Comparison of ENCODE assay signal across 19 cellular contexts in genomic region chr18:48138211-48138610, GRCh38.
DNase-seq lines count a peak whose midpoint lies in the region; ATAC-seq and TF ChIP-seq lines count a peak whose summit lies in the region.
"Had no signal": no experiment of that assay in that cellular context is flagged by ENCODE, and none has a peak within 500 bp of the region (broad histone marks: within the 10 kb centered on the region; RNA-seq: fewer than 3 reads in every experiment).

No MANE protein-coding gene starts in this region.

- H3K9ac ChIP-seq in DND-41 (ENCODE audit: low read depth, low read length) = peak overlapping the region; percentile 77

- H3K9me3 ChIP-seq in DND-41 (ENCODE audit: insufficient read depth, low read length, severe bottlenecking) = no peaks in the 10 kb centered on the region
- H3K9me3 ChIP-seq: neutrophil had no signal

- H3K4me3 Mint-ChIP-seq in endothelial cell (ENCODE audit: unreplicated experiment) (no peak overlapping the region), progenitor cell of endocrine pancreas (ENCODE audit: low read depth) (peak overlapping the region; percentile 57)
- H3K4me3 Mint-ChIP-seq: activated CD8-positive, alpha-beta T cell treated with anti-CD3 and anti-CD28 coated beads for 36 hours; activated naive CD8-positive, alpha-beta T cell treated with anti-CD3 and anti-CD28 coated beads for 36 hours had no signal

- H3K4me2 ChIP-seq in DND-41 (ENCODE audit: insufficient read depth, low read length) = peak overlapping the region; percentile 71; the same call in 1 of the 2 replicates

- H3K4me3 ChIP-seq in DND-41 (ENCODE audit: low read depth in 1 of 2, low read length in 2 of 2) = no peak overlapping the region
- H3K4me3 ChIP-seq: GM12878 had no signal

- peaks cover 6% of the 10 kb centered on the region for H3K27me3 ChIP-seq in DND-41 (ENCODE audit: insufficient read depth, low read length, poor library complexity)

- H3K27ac Mint-ChIP-seq in endothelial cell (ENCODE audit: unreplicated experiment) = no peak overlapping the region
- H3K27ac Mint-ChIP-seq in progenitor cell of endocrine pancreas = no peak overlapping the region
- H3K27ac Mint-ChIP-seq: activated CD8-positive, alpha-beta T cell treated with anti-CD3 and anti-CD28 coated beads for 36 hours; activated naive CD8-positive, alpha-beta T cell treated with anti-CD3 and anti-CD28 coated beads for 36 hours had no signal

- peaks cover 65% of the 10 kb centered on the region for H3K4me1 ChIP-seq in DND-41 (ENCODE audit: insufficient read depth, low read length)

- H3K9me3 Mint-ChIP-seq in endothelial cell (ENCODE audit: unreplicated experiment) (no peaks in the 10 kb centered on the region), progenitor cell of endocrine pancreas (ENCODE audit: low read depth) (no peaks in the 10 kb centered on the region)
- H3K9me3 Mint-ChIP-seq: activated CD8-positive, alpha-beta T cell treated with anti-CD3 and anti-CD28 coated beads for 36 hours; activated naive CD8-positive, alpha-beta T cell treated with anti-CD3 and anti-CD28 coated beads for 36 hours; activated T-cell treated with anti-CD3 and anti-CD28 coated beads, Interleukin-2, amount 50 U/mL, for 4 hours had no signal

- H3K27ac ChIP-seq in DND-41 (ENCODE audit: low read length) = peak overlapping the region; percentile 93
- H3K27ac ChIP-seq: neutrophil, WERI-Rb-1 had no signal

- no peak for ATAC-seq in DND-41 (ENCODE audit: insufficient read depth, low read depth)
- ATAC-seq in GM18511 (IDR thresholded peaks at IDR 0.05; ENCODE audit: unreplicated experiment) = no peak
- ATAC-seq in GM21447 (IDR thresholded peaks at IDR 0.05; ENCODE audit: unreplicated experiment) = no peak
- ATAC-seq: activated CD8-positive, alpha-beta T cell treated with anti-CD3 and anti-CD28 coated beads for 36 hours; activated T-cell treated with anti-CD3 and anti-CD28 coated beads, Interleukin-2, amount 50 U/mL, for 4 hours; GM12878 had no signal

- TF ChIP-seq CTCF in DND-41 (IDR thresholded peaks at IDR 0.05; ENCODE audit: borderline replicate concordance, extremely low read depth, low read length, poor library complexity, severe bottlenecking) = peak; percentile 26
- no peak for TF ChIP-seq CTCF in endothelial cell (IDR thresholded peaks at IDR 0.05; ENCODE audit: unreplicated experiment)
- TF ChIP-seq CTCF in progenitor cell of endocrine pancreas (IDR thresholded peaks at IDR 0.05; ENCODE audit: unreplicated experiment) = peak; percentile 14

- peaks cover 15% of the 10 kb centered on the region for H3K4me1 Mint-ChIP-seq in endothelial cell (ENCODE audit: unreplicated experiment)
- H3K4me1 Mint-ChIP-seq in progenitor cell of endocrine pancreas (ENCODE audit: low read depth) = peaks cover 20% of the 10 kb centered on the region

- H3K27me3 Mint-ChIP-seq in endothelial cell (ENCODE audit: unreplicated experiment) (peaks cover 18% of the 10 kb centered on the region), progenitor cell of endocrine pancreas (peaks cover 60% of the 10 kb centered on the region)

- H3K79me2 ChIP-seq in DND-41 (ENCODE audit: insufficient read depth, low read length) = peaks cover 6% of the 10 kb centered on the region; the same call in 1 of the 2 replicates

- DNase-seq in DND-41 = no peak
- DNase-seq in NCI-H226 = peak; percentile 57
- DNase-seq in endothelial cell (ENCODE audit: low spot score) = peak; percentile 22
- DNase-seq in progenitor cell of endocrine pancreas (ENCODE audit: low spot score, unreplicated experiment) = no peak
- DNase-seq in Kasumi-1 (lab: John Stamatoyannopoulos, UW) = no peak
- no peak for DNase-seq in NCI-H2081 treated with DMSO at 0.1 percent for 48 hours (lab: John Stamatoyannopoulos, UW)
- DNase-seq: activated CD8-positive, alpha-beta T cell treated with anti-CD3 and anti-CD28 coated beads for 36 hours; activated naive CD8-positive, alpha-beta T cell treated with anti-CD3 and anti-CD28 coated beads for 36 hours; activated T-cell treated with anti-CD3 and anti-CD28 coated beads, Interleukin-2, amount 50 U/mL, for 4 hours; effector memory CD4-positive, alpha-beta T cell; GDM1; IMR-90; islet precursor cell; Right ventricle myocardium superior; WERI-Rb-1 had no signal

- no peaks in the 10 kb centered on the region for H3K36me3 ChIP-seq in DND-41 (ENCODE audit: insufficient read depth, low read length)
- H3K36me3 ChIP-seq: neutrophil, WERI-Rb-1 had no signal

- peaks cover 4% of the 10 kb centered on the region for H3K36me3 Mint-ChIP-seq in endothelial cell (ENCODE audit: low read depth, unreplicated experiment)
- H3K36me3 Mint-ChIP-seq in progenitor cell of endocrine pancreas (ENCODE audit: insufficient read depth) = no peaks in the 10 kb centered on the region
- H3K36me3 Mint-ChIP-seq: activated naive CD8-positive, alpha-beta T cell treated with anti-CD3 and anti-CD28 coated beads for 36 hours had no signal

- H2AFZ ChIP-seq in DND-41 (ENCODE audit: low read depth, low read length) = peak overlapping the region; percentile 83; the same call in 1 of the 2 replicates

- H4K20me1 ChIP-seq in DND-41 (ENCODE audit: insufficient read depth, low read length) = no peaks in the 10 kb centered on the region

Comparison
In these comparisons a context has a peak if more than half of its experiments do, and no peak if none do; other contexts are left out.
1. DNase-seq: peak in NCI-H226 (single experiment) and endothelial cell (single experiment); none in DND-41 (single experiment), progenitor cell of endocrine pancreas (single experiment), Kasumi-1 (0 of 2) and NCI-H2081 treated with DMSO at 0.1 percent for 48 hours (single experiment).